8 cellular contexts compared by ENCODE assay signal in genomic region chr6:32152414-32153251, GRCh38. TPM values are rescaled to one million over a fixed set of nuclear protein-coding genes. Genes with fewer than 3 reads are reported as not detected.
DNase-seq lines count a peak whose midpoint lies in the region; ATAC-seq and TF ChIP-seq lines count a peak whose summit lies in the region.

No MANE protein-coding gene starts in this region.

- no peaks in the 10 kb centered on the region for H3K9me2 ChIP-seq in HCT116 (ENCODE audit: insufficient read depth)

- CTCF ChIA-PET in HCT116 (lab: Charles Lee) = interaction anchor here (0.5 kb wide), 1 partner anchor 36 kb away, joined by 3 read pairs; no protein-coding TSS in a partner anchor

- H3K4me1 ChIP-seq in HCT116 (ENCODE audit: control insufficient read depth in 1 of 2, insufficient read depth in 2 of 2, low read length in 2 of 2) = peaks cover 12 to 25% of the 10 kb centered on the region in 2 experiments
- H3K4me1 ChIP-seq in left ventricle myocardium inferior = peaks cover 39% of the 10 kb centered on the region

- peak overlapping the region; percentile 67 for H3K4me3 Mint-ChIP-seq in activated T-helper 2 cell treated with anti-CD3 and anti-CD28 coated beads, Interferon-gamma antibody, Interleukin-2, Interleukin-4, amounts not matched to agents 10 μg/mL and 5 μg/mL and 100 μg/mL, durations not matched to agents 14 hours and 24 hours and 36 hours (ENCODE audit: low read depth)

- H3K9me3 ChIP-seq in HCT116 (ENCODE audit: control insufficient read depth in 1 of 2, insufficient read depth in 1 of 2, low read depth in 1 of 2, low read length in 2 of 2) = no peaks in the 10 kb centered on the region
- no peaks in the 10 kb centered on the region for H3K9me3 ChIP-seq in left ventricle myocardium inferior (replicated peaks)

- intact Hi-C loops in HCT116 (cut with micrococcal nuclease) = no loop called here
- intact Hi-C loops in activated T-helper 2 cell treated with anti-CD3 and anti-CD28 coated beads, Interferon-gamma antibody, Interleukin-2, Interleukin-4, amounts not matched to agents 10 μg/mL and 5 μg/mL and 100 μg/mL, durations not matched to agents 14 hours and 24 hours and 36 hours (cut with micrococcal nuclease) = loop anchor here (5.0 kb wide), 1 partner anchor 35 kb away; no protein-coding TSS in a partner anchor
- intact Hi-C loops in left ventricle myocardium inferior (cut with micrococcal nuclease) = no loop called here
- intact Hi-C loops in sciatic nerve (cut with DNase I) = no loop called here

- no peak for ATAC-seq in HCT116
- ATAC-seq in sciatic nerve = peak; percentile 38

- H3K27me3 ChIP-seq in HCT116 (ENCODE audit: insufficient read depth, low read length) (no peaks in the 10 kb centered on the region), left ventricle myocardium inferior (ENCODE audit: low read depth) (peaks cover 42% of the 10 kb centered on the region)

- RAD21 ChIA-PET in HCT116 (lab: Charles Lee; ENCODE audit: low non-redundant PET in 1 of 2, low total read pairs in 2 of 2, uncharacterized antibody in 2 of 2, unreplicated experiment in 2 of 2) = interaction anchor here in 1 of 2 experiments (0.7 kb wide), 1 partner anchor 43 kb away, joined by 4 read pairs; no protein-coding TSS in a partner anchor

- TSS peak; percentile 67 for BruUV-seq in HCT116 (replicated peaks; lab: Mats Ljungman, UMichigan)

- POLR2A ChIA-PET in HCT116 (lab: Charles Lee) = interaction anchor here (0.9 to 1.1 kb wide), 2 partner anchors 25 kb away, joined by 3 read pairs; partner anchors contain the start of gene ATF6B

- H3K4me3 ChIP-seq in HCT116 (replicated peaks in 1 of 2; ENCODE audit: low read depth in 1 of 2, low read length in 2 of 2) = peak overlapping the region; percentile 93 to 95
- peak overlapping the region; percentile 82 for H3K4me3 ChIP-seq in left ventricle myocardium inferior

- no peak for DNase-seq in HCT116 (ENCODE audit: low read depth, low spot score)
- DNase-seq in activated T-helper 2 cell treated with anti-CD3 and anti-CD28 coated beads, Interferon-gamma antibody, Interleukin-2, Interleukin-4, amounts not matched to agents 10 μg/mL and 5 μg/mL and 100 μg/mL, durations not matched to agents 14 hours and 24 hours and 36 hours (ENCODE audit: low spot score) = no peak
- DNase-seq in left ventricle myocardium inferior = no peak
- no peak for DNase-seq in sciatic nerve (ENCODE audit: low spot score)
- DNase-seq in COLO668 (lab: John Stamatoyannopoulos, UW; ENCODE audit: unreplicated experiment) = no peak
- DNase-seq in LoVo (ENCODE audit: low spot score) = no peak
- no peak for DNase-seq in stimulated activated naive CD4-positive, alpha-beta T cell treated with Interleukin-2 at 50 U/mL for 16 hours (lab: John Stamatoyannopoulos, UW)
- no peak for DNase-seq in central memory CD4-positive, alpha-beta T cell

- H3K4me1 Mint-ChIP-seq in activated T-helper 2 cell treated with anti-CD3 and anti-CD28 coated beads, Interferon-gamma antibody, Interleukin-2, Interleukin-4, amounts not matched to agents 10 μg/mL and 5 μg/mL and 100 μg/mL, durations not matched to agents 14 hours and 24 hours and 36 hours (ENCODE audit: low read depth) = peaks cover 26% of the 10 kb centered on the region

- no peaks in the 10 kb centered on the region for H4K20me1 ChIP-seq in HCT116 (ENCODE audit: insufficient read depth)

- H3K36me3 Mint-ChIP-seq in activated T-helper 2 cell treated with anti-CD3 and anti-CD28 coated beads, Interferon-gamma antibody, Interleukin-2, Interleukin-4, amounts not matched to agents 10 μg/mL and 5 μg/mL and 100 μg/mL, durations not matched to agents 14 hours and 24 hours and 36 hours (ENCODE audit: low read depth) = peaks cover 4% of the 10 kb centered on the region

- H3K9me3 Mint-ChIP-seq in activated T-helper 2 cell treated with anti-CD3 and anti-CD28 coated beads, Interferon-gamma antibody, Interleukin-2, Interleukin-4, amounts not matched to agents 10 μg/mL and 5 μg/mL and 100 μg/mL, durations not matched to agents 14 hours and 24 hours and 36 hours = no peaks in the 10 kb centered on the region

- TF ChIP-seq CTCF in HCT116 (IDR thresholded peaks at IDR 0.05 in 2 of 3, conservative IDR thresholded peaks at IDR 0.05 in 1 of 3; ENCODE audit: borderline replicate concordance in 1 of 3, insufficient read depth in 1 of 3, low read depth in 2 of 3, low read length in 2 of 3) = no peak
- TF ChIP-seq CTCF in left ventricle myocardium inferior (IDR thresholded peaks at IDR 0.05; ENCODE audit: borderline replicate concordance) = no peak

- no peak overlapping the region for H3K27ac Mint-ChIP-seq in activated T-helper 2 cell treated with anti-CD3 and anti-CD28 coated beads, Interferon-gamma antibody, Interleukin-2, Interleukin-4, amounts not matched to agents 10 μg/mL and 5 μg/mL and 100 μg/mL, durations not matched to agents 14 hours and 24 hours and 36 hours

- peaks cover 42% of the 10 kb centered on the region for H3K27me3 Mint-ChIP-seq in activated T-helper 2 cell treated with anti-CD3 and anti-CD28 coated beads, Interferon-gamma antibody, Interleukin-2, Interleukin-4, amounts not matched to agents 10 μg/mL and 5 μg/mL and 100 μg/mL, durations not matched to agents 14 hours and 24 hours and 36 hours (ENCODE audit: low read depth)

- no peak for TF ChIP-seq POLR2A in HCT116 (IDR thresholded peaks at IDR 0.05; ENCODE audit: borderline replicate concordance, extremely low read depth, insufficient read depth, insufficient read length)

- H3K9ac ChIP-seq in HCT116 (ENCODE audit: low read length) = peak overlapping the region; percentile 93

- no peak for TF ChIP-seq RAD21 in HCT116 (IDR thresholded peaks at IDR 0.05; ENCODE audit: low read depth)

- H3K36me3 ChIP-seq in HCT116 (ENCODE audit: control insufficient read depth in 1 of 2, insufficient read depth in 2 of 2, low read length in 2 of 2) (peaks cover 3 to 8% of the 10 kb centered on the region in 2 experiments; a peak in 3 of 4 replicates), left ventricle myocardium inferior (peaks cover 20% of the 10 kb centered on the region)

- peak overlapping the region; percentile 98 for H3K27ac ChIP-seq in HCT116 (ENCODE audit: low read depth, low read length)
- peak overlapping the region; percentile 94 for H3K27ac ChIP-seq in left ventricle myocardium inferior (replicated peaks)

- H2AFZ ChIP-seq in HCT116 (ENCODE audit: low read depth, low read length, poor library complexity, severe bottlenecking) = no peak overlapping the region

- peak overlapping the region; percentile 95 for H3K4me2 ChIP-seq in HCT116 (ENCODE audit: low read length)

- H3K79me2 ChIP-seq in HCT116 (ENCODE audit: insufficient read depth, low read length) = peaks cover 16% of the 10 kb centered on the region

TF ChIP-seq in HCT116, 20 proteins besides CTCF, POLR2A, EP300 and RAD21:
- TF ChIP-seq ATF3 (IDR thresholded peaks at IDR 0.05) = no peak

RNA-seq across cellular contexts. Expression of gene PRRT1, which starts 0.9 kb away (rescaled TPM):
- total RNA-seq in HCT116 (2021; ENCODE audit: unreplicated experiment) (6.1 TPM), left ventricle myocardium inferior (1.0 TPM), sciatic nerve (6.1 TPM)
- polyA plus RNA-seq in HCT116 (2012) = 4.0 and 4.8 TPM in 2 replicates
- total RNA-seq in activated T-helper 2 cell treated with anti-CD3 and anti-CD28 coated beads, Interferon-gamma antibody, Interleukin-2, Interleukin-4, amounts not matched to agents 10 μg/mL and 5 μg/mL and 100 μg/mL, durations not matched to agents 14 hours and 24 hours and 36 hours = 0.27 TPM in 1 of 2 replicates, not detected in the other

RNA-seq across cellular contexts. Expression of gene PPT2, which starts 1.3 kb away (rescaled TPM):
- 21.0 TPM for total RNA-seq in HCT116 (2021; ENCODE audit: unreplicated experiment)
- 12.8 and 16.4 TPM in 2 replicates for polyA plus RNA-seq in HCT116 (2012)
- 11.5 and 12.7 TPM in 2 replicates for total RNA-seq in activated T-helper 2 cell treated with anti-CD3 and anti-CD28 coated beads, Interferon-gamma antibody, Interleukin-2, Interleukin-4, amounts not matched to agents 10 μg/mL and 5 μg/mL and 100 μg/mL, durations not matched to agents 14 hours and 24 hours and 36 hours
- 23.4 TPM for total RNA-seq in left ventricle myocardium inferior
- 38.8 TPM for total RNA-seq in sciatic nerve

RNA-seq across cellular contexts. Expression of gene EGFL8, which starts 11.8 kb away (rescaled TPM):
- total RNA-seq in HCT116 (2021; ENCODE audit: unreplicated experiment) = 29.0 TPM
- 14.5 TPM in 2 replicates for polyA plus RNA-seq in HCT116 (2012)
- 9.5 and 11.5 TPM in 2 replicates for total RNA-seq in activated T-helper 2 cell treated with anti-CD3 and anti-CD28 coated beads, Interferon-gamma antibody, Interleukin-2, Interleukin-4, amounts not matched to agents 10 μg/mL and 5 μg/mL and 100 μg/mL, durations not matched to agents 14 hours and 24 hours and 36 hours
- total RNA-seq in left ventricle myocardium inferior = 9.2 TPM
- 312 TPM for total RNA-seq in sciatic nerve

RNA-seq across cellular contexts. Expression of gene FKBPL, which starts 22.5 kb away (rescaled TPM):
- total RNA-seq in HCT116 (2021; ENCODE audit: unreplicated experiment) = 11.2 TPM
- 8.8 and 12.2 TPM in 2 replicates for polyA plus RNA-seq in HCT116 (2012)
- 5.0 and 5.8 TPM in 2 replicates for total RNA-seq in activated T-helper 2 cell treated with anti-CD3 and anti-CD28 coated beads, Interferon-gamma antibody, Interleukin-2, Interleukin-4, amounts not matched to agents 10 μg/mL and 5 μg/mL and 100 μg/mL, durations not matched to agents 14 hours and 24 hours and 36 hours
- total RNA-seq in left ventricle myocardium inferior = 2.7 TPM
- 2.8 TPM for total RNA-seq in sciatic nerve

RNA-seq across cellular contexts. Expression of gene AGPAT1, which starts 23.3 kb away (rescaled TPM):
- total RNA-seq in HCT116 (2021; ENCODE audit: unreplicated experiment) = 55.6 TPM
- 60.3 and 68.4 TPM in 2 replicates for polyA plus RNA-seq in HCT116 (2012)
- total RNA-seq in activated T-helper 2 cell treated with anti-CD3 and anti-CD28 coated beads, Interferon-gamma antibody, Interleukin-2, Interleukin-4, amounts not matched to agents 10 μg/mL and 5 μg/mL and 100 μg/mL, durations not matched to agents 14 hours and 24 hours and 36 hours = 32.0 and 32.9 TPM in 2 replicates
- 43.0 TPM for total RNA-seq in left ventricle myocardium inferior
- 59.9 TPM for total RNA-seq in sciatic nerve

Comparison
In these comparisons a context has a peak if more than half of its experiments do, and no peak if none do; other contexts are left out.
1. RNA of gene EGFL8, which starts 11.8 kb away (total RNA-seq): 312 TPM in sciatic nerve (single experiment); 29.0 TPM in HCT116 (single experiment), 9.5 to 11.5 TPM in activated T-helper 2 cell treated with anti-CD3 and anti-CD28 coated beads, Interferon-gamma antibody, Interleukin-2, Interleukin-4, amounts not matched to agents 10 μg/mL and 5 μg/mL and 100 μg/mL, durations not matched to agents 14 hours and 24 hours and 36 hours and 9.2 TPM in left ventricle myocardium inferior (single experiment); every median in the first group is over 10 times any median in the second.